In genomic region chr11:100619484-100619883, GRCh38 we compare ENCODE assay signal across 17 cellular contexts.
DNase-seq lines count a peak whose midpoint lies in the region; ATAC-seq and TF ChIP-seq lines count a peak whose summit lies in the region.
"Had no signal": no experiment of that assay in that cellular context is flagged by ENCODE, and none has a peak within 500 bp of the region (broad histone marks: within the 10 kb centered on the region; RNA-seq: fewer than 3 reads in every experiment).

No MANE protein-coding gene starts in this region.

- H4K20me1 ChIP-seq in PC-3 (ENCODE audit: low read length): no peaks in the 10 kb centered on the region

- H3K27ac ChIP-seq in PC-3 (ENCODE audit: low read length): no peak overlapping the region
- H3K27ac ChIP-seq: skin epidermis had no signal

- H2AFZ ChIP-seq in PC-3 (ENCODE audit: low read length): peak overlapping the region; percentile 12; the same call in 1 of the 2 replicates

- 0 out of 2 replicates have a peak overlapping the region, but pooled peaks have one; percentile 0 for H3K4me2 ChIP-seq in PC-3 (ENCODE audit: low read length)
- H3K4me2 ChIP-seq: SK-N-SH had no signal

- peaks cover 9% of the 10 kb centered on the region for H3K36me3 Mint-ChIP-seq in osteocyte (ENCODE audit: unreplicated experiment)
- H3K36me3 Mint-ChIP-seq: CD4-positive, CD25-positive, alpha-beta regulatory T cell had no signal

- CTCF ChIA-PET in PC-3 (lab: Charles Lee): no interaction called here

- H3K9me3 ChIP-seq in PC-3 (ENCODE audit: low read length): peaks cover 11% of the 10 kb centered on the region
- H3K9me3 ChIP-seq: SK-N-SH had no signal

- DNase-seq in GM03348 (ENCODE audit: low spot score) (peak; percentile 16), PC-3 (peak; percentile 59), fibroblast of mammary gland (ENCODE audit: low read depth) (peak; percentile 20), osteocyte (ENCODE audit: extremely low spot score, unreplicated experiment) (no peak), mesenteric fat pad (ENCODE audit: low spot score) (no peak)
- no peak for DNase-seq in stimulated activated naive CD8-positive, alpha-beta T cell treated with anti-CD3 and anti-CD28 coated beads, Interleukin-15, amount 100 ng/mL, for 72 hours
- DNase-seq: activated CD4-positive, alpha-beta T cell treated with anti-CD3 and anti-CD28 coated beads, Interleukin-2, amount 50 U/mL, for 48 hours; CD4-positive, CD25-positive, alpha-beta regulatory T cell; cortex of kidney; Karpas-422; NCI-H1436; NCI-H345; occipital lobe; SK-N-SH; stimulated activated naive B cell treated with anti-CD40 and anti-IgM and Interleukin-4, amounts not matched to agents 10 μg/mL and 1 μg/mL and 100 μg/mL, for 72 hours had no signal

- no peak for TF ChIP-seq CTCF in PC-3 (conservative IDR thresholded peaks at IDR 0.05; ENCODE audit: low read depth, low read length)
- TF ChIP-seq CTCF in fibroblast of mammary gland (conservative IDR thresholded peaks at IDR 0.05; ENCODE audit: control insufficient read depth, insufficient read depth, low read depth, low read length): no peak
- no peak for TF ChIP-seq CTCF in osteocyte (IDR thresholded peaks at IDR 0.05)

- H3K9me2 ChIP-seq in PC-3 (replicated peaks; ENCODE audit: low read length): no peaks in the 10 kb centered on the region
- H3K9me2 ChIP-seq: SK-N-SH had no signal

- peaks cover 16% of the 10 kb centered on the region for H3K9me3 Mint-ChIP-seq in osteocyte (ENCODE audit: unreplicated experiment)
- H3K9me3 Mint-ChIP-seq in stimulated activated naive CD8-positive, alpha-beta T cell treated with anti-CD3 and anti-CD28 coated beads, Interleukin-15, amount 100 ng/mL, for 72 hours: peaks cover 20 to 26% of the 10 kb centered on the region in 2 donors

- intact Hi-C loops in PC-3 (cut with micrococcal nuclease): no loop called here

- H3K27ac Mint-ChIP-seq in osteocyte (ENCODE audit: unreplicated experiment): peak overlapping the region; percentile 3
- no peak overlapping the region for H3K27ac Mint-ChIP-seq in stimulated activated naive CD8-positive, alpha-beta T cell treated with anti-CD3 and anti-CD28 coated beads, Interleukin-15, amount 100 ng/mL, for 72 hours
- H3K27ac Mint-ChIP-seq: CD4-positive, CD25-positive, alpha-beta regulatory T cell; stimulated activated naive B cell treated with anti-CD40 and anti-IgM and Interleukin-4, amounts not matched to agents 10 μg/mL and 1 μg/mL and 100 μg/mL, for 72 hours had no signal

- H3F3A ChIP-seq in PC-3 (ENCODE audit: low read length, unreplicated experiment): no peaks in the 10 kb centered on the region

- no peak for TF ChIP-seq POLR2A in GM18505 (IDR thresholded peaks at IDR 0.05; ENCODE audit: borderline replicate concordance, extremely low read depth, insufficient read depth, insufficient read length)

- no peak overlapping the region for H3K4me3 Mint-ChIP-seq in osteocyte (ENCODE audit: unreplicated experiment)
- no peak overlapping the region for H3K4me3 Mint-ChIP-seq in stimulated activated naive CD8-positive, alpha-beta T cell treated with anti-CD3 and anti-CD28 coated beads, Interleukin-15, amount 100 ng/mL, for 72 hours
- H3K4me3 Mint-ChIP-seq: CD4-positive, CD25-positive, alpha-beta regulatory T cell; stimulated activated naive B cell treated with anti-CD40 and anti-IgM and Interleukin-4, amounts not matched to agents 10 μg/mL and 1 μg/mL and 100 μg/mL, for 72 hours had no signal

- H3K27me3 Mint-ChIP-seq in osteocyte (ENCODE audit: unreplicated experiment): no peaks in the 10 kb centered on the region
- no peaks in the 10 kb centered on the region for H3K27me3 Mint-ChIP-seq in stimulated activated naive CD8-positive, alpha-beta T cell treated with anti-CD3 and anti-CD28 coated beads, Interleukin-15, amount 100 ng/mL, for 72 hours
- H3K27me3 Mint-ChIP-seq: CD4-positive, CD25-positive, alpha-beta regulatory T cell had no signal

- H3K4me3 ChIP-seq in PC-3 (ENCODE audit: low read length) (no peak overlapping the region), fibroblast of mammary gland (ENCODE audit: control insufficient read depth, low read depth, low read length) (no peak overlapping the region)
- H3K4me3 ChIP-seq: skin epidermis had no signal

- H3K36me3 ChIP-seq in PC-3 (ENCODE audit: low read depth, low read length): no peaks in the 10 kb centered on the region; the same call in 1 of the 2 replicates

- H3K79me2 ChIP-seq in PC-3 (ENCODE audit: low read length): no peaks in the 10 kb centered on the region

- peaks cover 24% of the 10 kb centered on the region for H3K4me1 Mint-ChIP-seq in osteocyte (ENCODE audit: unreplicated experiment)
- H3K4me1 Mint-ChIP-seq in stimulated activated naive CD8-positive, alpha-beta T cell treated with anti-CD3 and anti-CD28 coated beads, Interleukin-15, amount 100 ng/mL, for 72 hours: no peaks in the 10 kb centered on the region
- H3K4me1 Mint-ChIP-seq: CD4-positive, CD25-positive, alpha-beta regulatory T cell had no signal

- H3K9ac ChIP-seq in PC-3 (ENCODE audit: low read length): no peak overlapping the region
- H3K9ac ChIP-seq: SK-N-SH had no signal

- H3K4me1 ChIP-seq in PC-3 (ENCODE audit: insufficient read depth, low read length): peaks cover 11% of the 10 kb centered on the region; the same call in 1 of the 2 replicates

- no peaks in the 10 kb centered on the region for H3K27me3 ChIP-seq in PC-3 (ENCODE audit: low read length)

- BruUV-seq in PC-3 (replicated peaks; lab: Mats Ljungman, UMichigan): no TSS peak

- ATAC-seq in PC-3 (peak; percentile 76), GM18505 (IDR thresholded peaks at IDR 0.05; ENCODE audit: unreplicated experiment) (no peak)
- ATAC-seq in stimulated activated naive CD8-positive, alpha-beta T cell treated with anti-CD3 and anti-CD28 coated beads, Interleukin-15, amount 100 ng/mL, for 72 hours: no peak
- ATAC-seq: stimulated activated naive B cell treated with anti-CD40 and anti-IgM and Interleukin-4, amounts not matched to agents 10 μg/mL and 1 μg/mL and 100 μg/mL, for 72 hours had no signal

- POLR2A ChIA-PET in PC-3 (lab: Charles Lee; ENCODE audit: unreplicated experiment): no interaction called here

Comparison
In these comparisons a context has a peak if more than half of its experiments do, and no peak if none do; other contexts are left out.
1. DNase-seq: peak in GM03348 (single experiment), PC-3 (single experiment) and fibroblast of mammary gland (single experiment); none in osteocyte (single experiment), stimulated activated naive CD8-positive, alpha-beta T cell treated with anti-CD3 and anti-CD28 coated beads, Interleukin-15, amount 100 ng/mL, for 72 hours (0 of 2) and mesenteric fat pad (single experiment).